20 cellular contexts compared by ENCODE assay signal in the genomic region with DNA sequence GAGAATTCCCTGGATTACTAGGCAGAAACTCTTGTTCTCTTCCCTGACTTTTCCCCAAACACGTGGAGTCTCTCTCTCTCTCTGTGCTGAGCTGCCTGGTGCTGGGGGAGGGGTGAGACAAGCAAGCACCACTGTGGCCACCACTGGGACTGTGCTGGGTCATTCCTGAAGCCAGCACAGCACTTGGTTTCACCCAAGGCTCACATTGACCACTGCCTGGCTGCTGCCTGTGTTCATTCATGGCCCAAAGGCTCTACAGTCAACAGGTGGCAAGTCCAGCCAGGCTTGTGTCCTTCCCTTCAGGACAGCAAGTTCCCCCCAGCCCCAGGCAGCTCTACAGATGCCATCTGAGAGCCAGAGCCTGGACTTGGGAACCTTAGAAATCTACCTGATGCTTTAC.
A peak's percentile ranks its signal among the peaks of the same experiment; 100 is the strongest.
DNase-seq lines count a peak whose midpoint lies in the region; ATAC-seq, FAIRE-seq and TF ChIP-seq lines count a peak whose summit lies in the region.
"Had no signal": no experiment of that assay in that cellular context is flagged by ENCODE, and none has a peak within 500 bp of the region (broad histone marks: within the 10 kb centered on the region; RNA-seq: fewer than 3 reads in every experiment).

No MANE protein-coding gene starts in this region.

- H3K23ac ChIP-seq in neuronal stem cell (ENCODE audit: low read depth, low read length, poor library complexity), result no peak overlapping the region

- H3K4me2 ChIP-seq in Karpas-422 (ENCODE audit: low read depth, low read length, poor library complexity, severe bottlenecking), result no peak overlapping the region
- no peak overlapping the region for H3K4me2 ChIP-seq in neuronal stem cell (ENCODE audit: insufficient read depth, low read length, poor library complexity, severe bottlenecking)
- H3K4me2 ChIP-seq: BLaER1 treated with 17β-estradiol and CSF1 and Interleukin-3, amounts not matched to agents 10 nM and 100 nM had no signal

- no CpG with 5 or more reads among the region's 1 CpG for WGBS in neuronal stem cell (ENCODE audit: extremely low coverage in 2 of 2, insufficient read length in 2 of 2, insufficient replicate concordance in 1 of 2), 2 donors
- WGBS in gastroesophageal sphincter (ENCODE audit: low coverage in 1 of 2), 2 donors, result 33 to 60% methylated on average over 1 of the region's 1 CpG

- H2BK120ac ChIP-seq in neuronal stem cell (ENCODE audit: low read depth, low read length), result no peak overlapping the region

- H2AFZ ChIP-seq in Karpas-422 (ENCODE audit: low read length) (no peak overlapping the region), neuronal stem cell (ENCODE audit: low read length) (no peak overlapping the region)

- H3K79me1 ChIP-seq in neuronal stem cell (ENCODE audit: low read depth, low read length), result no peaks in the 10 kb centered on the region

- H4K20me1 ChIP-seq in Karpas-422 (ENCODE audit: insufficient read depth, low read depth, low read length), result no peaks in the 10 kb centered on the region

- peaks cover 34% of the 10 kb centered on the region for H3K36me3 ChIP-seq in Karpas-422 (ENCODE audit: insufficient read depth, low read length)
- peaks cover 2 to 35% of the 10 kb centered on the region in 2 donors for H3K36me3 ChIP-seq in neuronal stem cell (replicated peaks in 1 of 2; ENCODE audit: control insufficient read depth in 2 of 2, insufficient read depth in 2 of 2, low read length in 2 of 2)
- H3K36me3 ChIP-seq in gastroesophageal sphincter, result peaks cover 0 to 51% of the 10 kb centered on the region in 2 donors

- H2AK5ac ChIP-seq in neuronal stem cell (ENCODE audit: low read depth, low read length), result no peak overlapping the region

- peak overlapping the region; percentile 16 for H3K18ac ChIP-seq in neuronal stem cell (ENCODE audit: low read length)

- H2BK5ac ChIP-seq in neuronal stem cell (ENCODE audit: low read length), result no peak overlapping the region

- H4K8ac ChIP-seq in neuronal stem cell (ENCODE audit: low read depth, low read length), result peak overlapping the region; percentile 1

- no peak for TF ChIP-seq POLR2A in gastroesophageal sphincter (IDR thresholded peaks at IDR 0.05)

- DNase-seq in ELF-1 (ENCODE audit: low read depth, low spot score) (peak; percentile 37), Karpas-422 (no peak), islet precursor cell (peak; percentile 57), neuronal stem cell (ENCODE audit: low spot score) (no peak), GF-D8 (lab: John Stamatoyannopoulos, UW) (no peak), frontal cortex (ENCODE audit: low spot score in 2 of 2) (no peak)
- DNase-seq: 8988T; CD4-positive, alpha-beta memory T cell; IMR-90; NCI-H1694; NCI-H2081; NCI-H2171 treated with DMSO at 0.1 percent for 48 hours; NCI-H524 treated with DMSO at 0.1 percent for 48 hours; NCI-H82; Peyer's patch had no signal

- H4K91ac ChIP-seq in neuronal stem cell (ENCODE audit: low read depth, low read length, poor library complexity), result no peak overlapping the region

- peaks cover 3% of the 10 kb centered on the region for H3K9me3 ChIP-seq in Karpas-422 (ENCODE audit: low read length)
- peaks cover 0 to 7% of the 10 kb centered on the region in 2 donors for H3K9me3 ChIP-seq in neuronal stem cell (replicated peaks in 1 of 2; ENCODE audit: control insufficient read depth in 2 of 2, insufficient read depth in 1 of 2, low read depth in 1 of 2, low read length in 2 of 2)
- no peaks in the 10 kb centered on the region for H3K9me3 ChIP-seq in gastroesophageal sphincter
- H3K9me3 ChIP-seq: Peyer's patch had no signal

- FAIRE-seq in frontal cortex (lab: Jason Lieb, UNC), result no peak
- FAIRE-seq: GM19239, H54 had no signal

- no peak for TF ChIP-seq EP300 in gastroesophageal sphincter (IDR thresholded peaks at IDR 0.05)

- no peak overlapping the region for H2BK12ac ChIP-seq in neuronal stem cell (ENCODE audit: low read length)

- no peak overlapping the region for H3K4ac ChIP-seq in neuronal stem cell (ENCODE audit: low read length)

- H3K9ac ChIP-seq in Karpas-422 (ENCODE audit: low read length) (no peak overlapping the region), neuronal stem cell (ENCODE audit: low read depth, low read length, poor library complexity) (no peak overlapping the region)
- H3K9ac ChIP-seq: BLaER1 treated with 17β-estradiol and CSF1 and Interleukin-3, amounts not matched to agents 10 nM and 100 nM had no signal

- TF ChIP-seq CTCF in gastroesophageal sphincter (IDR thresholded peaks at IDR 0.05), result no peak

- no peak overlapping the region for H2BK15ac ChIP-seq in neuronal stem cell (ENCODE audit: low read length)

- H3K4me1 ChIP-seq in Karpas-422 (ENCODE audit: low read length) (peaks cover 80% of the 10 kb centered on the region), neuronal stem cell (ENCODE audit: control insufficient read depth in 2 of 2, insufficient read depth in 1 of 2, low read depth in 1 of 2, low read length in 2 of 2) (peaks cover 0 to 7% of the 10 kb centered on the region in 2 donors), gastroesophageal sphincter (no peaks in the 10 kb centered on the region)
- H3K4me1 ChIP-seq: Peyer's patch had no signal

- H3K27me3 ChIP-seq in Karpas-422 (ENCODE audit: low read length) (no peaks in the 10 kb centered on the region), neuronal stem cell (ENCODE audit: control insufficient read depth in 3 of 3, insufficient read depth in 3 of 3, low read depth in 1 of 3, low read length in 3 of 3) (no peaks in the 10 kb centered on the region), gastroesophageal sphincter (no peaks in the 10 kb centered on the region)
- H3K27me3 ChIP-seq: BLaER1 treated with 17β-estradiol and CSF1 and Interleukin-3, amounts not matched to agents 10 nM and 100 nM; Peyer's patch had no signal

- H3K14ac ChIP-seq in neuronal stem cell (ENCODE audit: low read length), result no peak overlapping the region

- H3K27ac ChIP-seq in Karpas-422 (ENCODE audit: low read length), result peak overlapping the region; percentile 82; the same call in 1 of the 2 replicates
- H3K27ac ChIP-seq in neuronal stem cell (replicated peaks; ENCODE audit: low read length), result no peak overlapping the region
- H3K27ac ChIP-seq in gastroesophageal sphincter, result no peak overlapping the region
- H3K27ac ChIP-seq: BLaER1 treated with 17β-estradiol and CSF1 and Interleukin-3, amounts not matched to agents 10 nM and 100 nM; Peyer's patch had no signal

- ATAC-seq in HG03095 (IDR thresholded peaks at IDR 0.05; ENCODE audit: unreplicated experiment) (no peak), gastroesophageal sphincter (no peak)

- H3K4me3 ChIP-seq in Karpas-422 (ENCODE audit: low read length) (no peak overlapping the region), neuronal stem cell (ENCODE audit: low read length in 2 of 2) (peak overlapping the region in 1 of 2 donors; percentile 55), gastroesophageal sphincter (no peak overlapping the region)
- H3K4me3 ChIP-seq: BLaER1 treated with 17β-estradiol and CSF1 and Interleukin-3, amounts not matched to agents 10 nM and 100 nM; Peyer's patch had no signal

- no peaks in the 10 kb centered on the region for H3K9me2 ChIP-seq in Karpas-422 (replicated peaks; ENCODE audit: insufficient read depth, low read length)

- peaks cover 59% of the 10 kb centered on the region for H3K79me2 ChIP-seq in Karpas-422 (ENCODE audit: low read length)

Comparison
In these comparisons a context has a peak if more than half of its experiments do, and no peak if none do; other contexts are left out.
1. DNase-seq: peak in ELF-1 (single experiment) and islet precursor cell (single experiment); none in Karpas-422 (single experiment), neuronal stem cell (single experiment), GF-D8 (single experiment) and frontal cortex (0 of 2).